ENCODE assay signal across 1 cellular context in genomic region chr1:17629460-17629859, GRCh38.
TF ChIP-seq lines count a peak whose summit lies in the region.

No MANE protein-coding gene starts in this region.

TF ChIP-seq in HEK293, 187 proteins besides CTCF, POLR2A, EP300 and RAD21 (continued from another document):
- TF ChIP-seq ZNF513 (tag by site-specific recombination; IDR thresholded peaks at IDR 0.05) (no peak), ZNF555 (tag by site-specific recombination; conservative IDR thresholded peaks at IDR 0.05) (no peak), ZFP69B (tag by site-specific recombination; IDR thresholded peaks at IDR 0.05) (no peak)
